ENCODE assay signal across 15 cellular contexts in genomic region chr6:85911067-85911466, GRCh38.
"Had no signal": no experiment of that assay in that cellular context is flagged by ENCODE, and none has a peak within 500 bp of the region (broad histone marks: within the 10 kb centered on the region; RNA-seq: fewer than 3 reads in every experiment).

No MANE protein-coding gene starts in this region.

- H3K4me3 ChIP-seq: ascending aorta, heart left ventricle, lower lobe of right lung, right lobe of liver, skin epidermis, vagina had no signal

- H3K9me3 ChIP-seq: ascending aorta, lower lobe of right lung, right lobe of liver, vagina had no signal

- H3K36me3 ChIP-seq: ascending aorta, heart left ventricle, lower lobe of right lung, right lobe of liver, vagina had no signal

- ATAC-seq: activated naive CD4-positive, alpha-beta T cell treated with anti-CD3 and anti-CD28 coated beads, Interleukin-2, amount 50 U/mL, for 72 hours; heart left ventricle; left lobe of liver; lower lobe of right lung; naive thymus-derived CD4-positive, alpha-beta T cell; stimulated activated naive B cell treated with anti-CD40 and anti-IgM and Interleukin-4, amounts not matched to agents 10 μg/mL and 1 μg/mL and 100 μg/mL, for 72 hours had no signal

- DNase-seq: activated gamma-delta T cell treated with Interleukin-2 at 50 U/mL for 16 hours; activated T-cell treated with anti-CD3 and anti-CD28 coated beads, Interleukin-2, amount 50 U/mL, for 1 hour; cortex of kidney; heart left ventricle; lower lobe of right lung; naive thymus-derived CD4-positive, alpha-beta T cell; right lobe of liver; stimulated activated CD4-positive, alpha-beta T cell treated with anti-CD3 and anti-CD28 coated beads, Interleukin-2, amount 100 ng/mL, for 24 hours; stimulated activated naive B cell treated with anti-CD40 and anti-IgM and Interleukin-4, amounts not matched to agents 10 μg/mL and 1 μg/mL and 100 μg/mL, for 72 hours had no signal

- H3K27me3 ChIP-seq: ascending aorta, heart left ventricle, right lobe of liver, vagina had no signal

- H3K27ac ChIP-seq: ascending aorta, epithelial cell of prostate, heart left ventricle, lower lobe of right lung, right lobe of liver, skin epidermis, vagina had no signal

- H3K4me1 ChIP-seq: ascending aorta, heart left ventricle, lower lobe of right lung, vagina had no signal
